ENCODE assay signal across 17 cellular contexts in the genomic region with DNA sequence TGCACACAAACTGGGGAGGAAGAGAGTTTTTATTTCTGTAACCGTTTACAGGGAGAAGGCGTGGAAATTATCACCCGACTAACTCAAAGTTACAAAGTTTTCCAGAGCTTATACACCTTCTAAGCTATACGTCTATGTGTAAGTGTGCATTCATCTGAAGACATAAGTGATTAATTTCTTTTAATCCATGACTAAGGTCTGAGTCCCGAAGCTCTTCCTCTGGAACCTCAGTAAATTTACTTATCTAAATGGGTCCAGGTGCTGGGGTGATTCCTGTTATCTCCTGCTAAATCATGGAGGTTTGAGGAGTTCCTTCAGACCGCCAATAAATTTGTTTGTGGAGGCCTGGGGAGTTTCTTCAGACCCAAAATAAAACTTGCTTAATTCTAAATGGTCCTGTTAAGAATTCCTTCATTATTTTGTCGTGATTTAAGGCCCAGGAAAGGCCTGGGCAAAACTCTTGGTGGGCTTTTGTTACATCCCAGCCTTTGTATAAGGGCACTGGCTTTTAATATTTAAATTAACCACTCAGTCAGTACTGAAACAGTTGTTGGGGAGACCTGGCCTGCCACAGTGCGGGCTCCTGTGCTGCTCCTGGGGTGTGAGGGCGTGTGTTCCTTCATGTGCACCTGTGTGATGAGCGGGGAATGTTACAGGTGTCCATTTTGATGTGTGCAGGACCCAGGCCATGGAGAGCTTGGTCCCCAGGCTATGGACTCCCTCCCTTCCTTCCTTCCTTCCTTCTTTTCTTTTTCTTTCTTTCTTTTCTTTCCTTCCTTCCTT. TPM values are rescaled to one million over a fixed set of nuclear protein-coding genes. Genes with fewer than 3 reads are reported as not detected.
DNase-seq lines count a peak whose midpoint lies in the region; TF ChIP-seq lines count a peak whose summit lies in the region.
"Had no signal": no experiment of that assay in that cellular context is flagged by ENCODE, and none has a peak within 500 bp of the region (broad histone marks: within the 10 kb centered on the region; RNA-seq: fewer than 3 reads in every experiment).

No MANE protein-coding gene starts in this region.

- DNase-seq in RPMI8226 (peak; percentile 55), epithelial cell of prostate (ENCODE audit: low read depth, low spot score) (no peak), spleen (peak; percentile 28), NCI-H446 treated with DMSO at 0.1 percent for 48 hours (lab: John Stamatoyannopoulos, UW) (no peak), mesenteric fat pad (ENCODE audit: low spot score) (no peak), HCEC 1CT (no peak)
- DNase-seq: EL, KBM-7, NCI-H1092, NCI-H446, NCI-H748 treated with DMSO at 0.1 percent for 48 hours, T-cell had no signal

- H3K4me1 ChIP-seq in HEK293 (ENCODE audit: control insufficient read depth, insufficient read depth, low read length) (peaks cover 9% of the 10 kb centered on the region), spleen (peaks cover 0 to 41% (median 19%) of the 10 kb centered on the region in 6 donors)
- H3K4me1 ChIP-seq: HAP-1 had no signal

- TF ChIP-seq POLR2A in spleen (IDR thresholded peaks at IDR 0.05): no peak

- intact Hi-C loops in spleen (cut with DNase I; ENCODE audit: low total_unique reads): no loop called here

- CTCF ChIA-PET in HEK293 (lab: Yijun Ruan, JAX): interaction anchor here (0.6 to 1.5 kb wide), 3 partner anchors 8 to 204 kb away, joined by 3 to 7 read pairs (median 4); no protein-coding TSS in a partner anchor

- H3K36me3 ChIP-seq in HEK293 (ENCODE audit: control insufficient read depth in 2 of 2, insufficient read depth in 1 of 2, low read length in 2 of 2): no peaks in the 10 kb centered on the region
- no peaks in the 10 kb centered on the region for H3K36me3 ChIP-seq in spleen
- H3K36me3 ChIP-seq: BLaER1 treated with 17β-estradiol and CSF1 and Interleukin-3, amounts not matched to agents 10 nM and 100 nM; HAP-1 had no signal

- TF ChIP-seq CTCF in HEK293 (tag by site-specific recombination; IDR thresholded peaks at IDR 0.05): no peak
- TF ChIP-seq CTCF in spleen (IDR thresholded peaks at IDR 0.05 in 8 of 11, conservative IDR thresholded peaks at IDR 0.05 in 3 of 11): no peak

- no peaks in the 10 kb centered on the region for H3K9me3 ChIP-seq in HEK293 (ENCODE audit: control insufficient read depth, insufficient read depth, low read depth, low read length)
- no peaks in the 10 kb centered on the region for H3K9me3 ChIP-seq in spleen
- H3K9me3 ChIP-seq: HAP-1 had no signal

- peaks cover 0 to 5% (median 0%) of the 10 kb centered on the region in 7 donors for H3K27me3 ChIP-seq in spleen (replicated peaks in 1 of 7)

- H3K4me3 ChIP-seq in HEK293 (ENCODE audit: low read depth, low read length) (no peak overlapping the region), spleen (no peak overlapping the region)
- H3K4me3 ChIP-seq: BLaER1 treated with 17β-estradiol and CSF1 and Interleukin-3, amounts not matched to agents 10 nM and 100 nM; HAP-1 had no signal

- H3K27ac ChIP-seq in HEK293 (ENCODE audit: extremely low read depth, low read depth, low read length) (no peak overlapping the region), epithelial cell of prostate (peak overlapping the region; percentile 52), spleen (no peak overlapping the region)
- H3K27ac ChIP-seq: BLaER1 treated with 17β-estradiol and CSF1 and Interleukin-3, amounts not matched to agents 10 nM and 100 nM had no signal

- WGBS in spleen, 5 donors: 81 to 94% (median 88%) methylated on average over 10 of the region's 10 CpGs

- POLR2A ChIA-PET in HEK293 (lab: Yijun Ruan, JAX): interaction anchor here (0.6 kb wide), 2 partner anchors 19 to 260 kb away, joined by 3 read pairs; no protein-coding TSS in a partner anchor

TF ChIP-seq in HEK293, 187 proteins besides CTCF, POLR2A, EP300 and RAD21:
- TF ChIP-seq, protein P1, sequence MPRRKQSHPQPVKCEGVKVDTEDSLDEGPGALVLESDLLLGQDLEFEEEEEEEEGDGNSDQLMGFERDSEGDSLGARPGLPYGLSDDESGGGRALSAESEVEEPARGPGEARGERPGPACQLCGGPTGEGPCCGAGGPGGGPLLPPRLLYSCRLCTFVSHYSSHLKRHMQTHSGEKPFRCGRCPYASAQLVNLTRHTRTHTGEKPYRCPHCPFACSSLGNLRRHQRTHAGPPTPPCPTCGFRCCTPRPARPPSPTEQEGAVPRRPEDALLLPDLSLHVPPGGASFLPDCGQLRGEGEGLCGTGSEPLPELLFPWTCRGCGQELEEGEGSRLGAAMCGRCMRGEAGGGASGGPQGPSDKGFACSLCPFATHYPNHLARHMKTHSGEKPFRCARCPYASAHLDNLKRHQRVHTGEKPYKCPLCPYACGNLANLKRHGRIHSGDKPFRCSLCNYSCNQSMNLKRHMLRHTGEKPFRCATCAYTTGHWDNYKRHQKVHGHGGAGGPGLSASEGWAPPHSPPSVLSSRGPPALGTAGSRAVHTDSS (tag by site-specific recombination; IDR thresholded peaks at IDR 0.05): no peak
- TF ChIP-seq ZNF24 (tag by site-specific recombination; IDR thresholded peaks at IDR 0.05) (no peak), ZSCAN30 (tag by site-specific recombination; IDR thresholded peaks at IDR 0.05) (no peak), ZNF366 (tag by site-specific recombination; conservative IDR thresholded peaks at IDR 0.05) (0 out of 2 replicates have a peak, but pooled peaks have one; percentile 39)
TF ChIP-seq in HEK293: peak in this region for 1.

RNA-seq across cellular contexts. Expression of a gene that starts 5.8 kb away (rescaled TPM):
- total RNA-seq in spleen (1 to 10 TPM; 1.4 to 8.5 (median 4.4) TPM), mesenteric fat pad (1.7 TPM)
- 1 to 10 TPM in 1 of 3 donors, under 1 TPM in 2; 0.59 to 2.6 (median 0.67) TPM for polyA plus RNA-seq in spleen

RNA-seq across cellular contexts. Expression of a gene that starts 12.8 kb away (rescaled TPM):
- total RNA-seq in spleen (not detected), mesenteric fat pad (not detected)
- polyA plus RNA-seq in spleen: not detected
- total RNA-seq: RPMI7951, SK-MEL-5, T-cell had no signal

RNA-seq across cellular contexts. Expression of a gene that starts 17.3 kb away (rescaled TPM):
- 1 to 10 TPM in 1 of 7 donors, under 1 TPM in 5, not detected in 1; 0.13 to 1.0 (median 0.24) TPM for total RNA-seq in spleen
- under 1 TPM; 0.33 to 0.77 (median 0.39) TPM for polyA plus RNA-seq in spleen
- total RNA-seq in mesenteric fat pad: 0.71 TPM
- total RNA-seq: SK-MEL-5 had no signal

Comparison
In these comparisons a context has a peak if more than half of its experiments do, and no peak if none do; other contexts are left out.
1. DNase-seq: peak in RPMI8226 (single experiment) and spleen (single experiment); none in epithelial cell of prostate (single experiment), NCI-H446 treated with DMSO at 0.1 percent for 48 hours (single experiment), mesenteric fat pad (single experiment) and HCEC 1CT (single experiment).